ENCODE assay signal across 15 cellular contexts in the genomic region with DNA sequence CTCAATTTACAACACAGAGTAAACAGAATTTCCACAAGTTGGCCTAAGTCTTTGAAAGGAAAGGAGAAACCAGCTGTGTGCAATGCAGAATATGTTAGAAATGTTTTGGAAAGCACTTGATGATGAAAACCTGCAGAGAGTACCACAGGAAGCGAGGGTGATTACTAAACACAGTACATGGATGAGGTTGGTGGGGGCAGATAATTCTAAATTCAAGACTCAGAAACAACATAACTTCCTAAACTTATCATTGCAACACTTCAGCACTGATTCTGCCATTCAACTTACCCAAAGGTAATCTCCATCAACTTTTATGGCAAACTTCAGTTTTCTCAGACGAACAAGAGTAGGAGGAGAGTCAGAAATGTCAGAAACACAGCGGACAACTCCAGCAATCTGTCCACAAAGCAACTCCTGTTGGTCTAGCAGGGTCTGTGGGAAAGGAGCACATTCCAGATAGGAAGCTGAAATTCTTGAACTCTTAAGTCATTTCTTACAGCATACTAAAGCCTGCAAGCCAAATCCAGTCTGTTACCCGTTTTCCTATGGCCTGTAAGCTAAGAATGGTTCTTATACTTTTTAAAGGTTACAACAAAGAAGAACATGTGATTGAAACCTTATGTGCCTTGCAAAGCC. TPM values are rescaled to one million over a fixed set of nuclear protein-coding genes. Genes with fewer than 3 reads are reported as not detected.
DNase-seq lines count a peak whose midpoint lies in the region; ATAC-seq, FAIRE-seq and TF ChIP-seq lines count a peak whose summit lies in the region.
"Had no signal": no experiment of that assay in that cellular context is flagged by ENCODE, and none has a peak within 500 bp of the region (broad histone marks: within the 10 kb centered on the region; RNA-seq: fewer than 3 reads in every experiment).

No MANE protein-coding gene starts in this region.

- H4K20me1 ChIP-seq in HepG2 (ENCODE audit: insufficient read depth, low read length) = no peaks in the 10 kb centered on the region

- DNase-seq in HepG2 (ENCODE audit: low spot score) (peak; percentile 32), right lobe of liver (no peak), SJCRH30 (peak; percentile 38 to 40), fibroblast of the aortic adventitia (ENCODE audit: low read depth) (peak; percentile 46), cerebellum (ENCODE audit: low spot score) (no peak), HEK293T (ENCODE audit: extremely low spot score) (no peak), substantia nigra (lab: John Stamatoyannopoulos, UW) (no peak)
- DNase-seq: activated effector memory CD4-positive, alpha-beta T cell treated with anti-CD3 and anti-CD28 coated beads, Interleukin-2, amount 50 U/mL, for 16 hours; BE2C; cortex of kidney had no signal

- peak; percentile 4 for FAIRE-seq in HepG2 (lab: Jason Lieb, UNC)

- TF ChIP-seq EP300 in HepG2 (IDR thresholded peaks at IDR 0.05; ENCODE audit: low read depth in 2 of 2, low read length in 2 of 2) = no peak
- TF ChIP-seq EP300 in HepG2 (CRISPR knock-in tag; IDR thresholded peaks at IDR 0.05; ENCODE audit: borderline replicate concordance) = no peak

- WGBS in HepG2 (ENCODE audit: low lambda C conversion rate) = 88% methylated on average over 4 of the region's 4 CpGs
- 85% methylated on average over 2 of the region's 4 CpGs for WGBS in right lobe of liver (ENCODE audit: insufficient coverage, low coverage, low lambda C conversion rate, missing lambda C conversion rate)

- no peak for TF ChIP-seq CTCF in HepG2 (CRISPR knock-in tag; IDR thresholded peaks at IDR 0.05)
- no peak for TF ChIP-seq CTCF in right lobe of liver (IDR thresholded peaks at IDR 0.05)
- TF ChIP-seq CTCF in fibroblast of the aortic adventitia (IDR thresholded peaks at IDR 0.05; ENCODE audit: insufficient read depth, low read length) = no peak

- POLR2A ChIA-PET in HepG2 (lab: Yijun Ruan, JAX) = no interaction called here
- POLR2A ChIA-PET in HEK293T (lab: Yijun Ruan, JAX) = no interaction called here

- no peak for TF ChIP-seq RAD21 in HepG2 (CRISPR knock-in tag; IDR thresholded peaks at IDR 0.05)

- CTCF ChIA-PET in HepG2 (lab: Yijun Ruan, JAX; ENCODE audit: low intra/inter-chr PET ratio, low total read pairs) = no interaction called here
- CTCF ChIA-PET in HEK293T (lab: Yijun Ruan, JAX) = no interaction called here

- H3K9me3 ChIP-seq in HepG2 (ENCODE audit: low read length) (no peaks in the 10 kb centered on the region), right lobe of liver (no peaks in the 10 kb centered on the region), SJCRH30 (replicated peaks) (no peaks in the 10 kb centered on the region)
- H3K9me3 ChIP-seq: BE2C, thoracic aorta had no signal

- H3K4me3 ChIP-seq in HepG2 (replicated peaks in 1 of 3; ENCODE audit: insufficient read depth in 1 of 3, low read depth in 2 of 3, low read length in 3 of 3) (no peak overlapping the region; a peak in 1 of 6 replicates), right lobe of liver (no peak overlapping the region), SJCRH30 (peak overlapping the region; percentile 3; the same call in 1 of the 2 replicates), fibroblast of the aortic adventitia (ENCODE audit: low read depth, low read length) (no peak overlapping the region)
- H3K4me3 ChIP-seq: thoracic aorta had no signal

- intact Hi-C loops in HepG2 (cut with micrococcal nuclease; ENCODE audit: unreplicated experiment) (loop anchor here (5.0 kb wide), 1 partner anchor 35 kb away; a partner anchor contains a TSS), right lobe of liver (cut with DNase I) (no loop called here)

- peak overlapping the region; percentile 8 for H3K27ac ChIP-seq in HepG2 (ENCODE audit: extremely low read length, insufficient read depth, low read length)
- H3K27ac ChIP-seq in right lobe of liver = no peak overlapping the region
- H3K27ac ChIP-seq in SJCRH30 = peak overlapping the region; percentile 79
- H3K27ac ChIP-seq in substantia nigra (ENCODE audit: low read depth, low read length, poor library complexity, severe bottlenecking) = no peak overlapping the region
- H3K27ac ChIP-seq: KMS-11, RWPE1, thoracic aorta had no signal

- ATAC-seq in HepG2 (no peak), right lobe of liver (no peak), GM18909 (IDR thresholded peaks at IDR 0.05; ENCODE audit: poor library complexity, unreplicated experiment) (no peak)
- ATAC-seq: WTC11 had no signal

- in situ Hi-C loops in HepG2 (cut with HindIII; ENCODE audit: extremely low pct_ligation_motif_present, low pct_unique_long_range_greater_than_20kb) = no loop called here

- H3K4me1 ChIP-seq in HepG2 (ENCODE audit: insufficient read depth, low read length) (peaks cover 51% of the 10 kb centered on the region), right lobe of liver (peaks cover 0 to 22% (median 10%) of the 10 kb centered on the region in 4 donors), SJCRH30 (peaks cover 39% of the 10 kb centered on the region)
- H3K4me1 ChIP-seq: BE2C had no signal

- no TSS peak for BruUV-seq in HepG2 (replicated peaks; lab: Mats Ljungman, UMichigan)

- no peak overlapping the region; the same call in 1 of the 2 replicates for H3K9ac ChIP-seq in HepG2 (ENCODE audit: insufficient read depth, low read depth, low read length)
- H3K9ac ChIP-seq: KMS-11 had no signal

- H3K27me3 ChIP-seq in HepG2 (ENCODE audit: control insufficient read depth in 1 of 2, insufficient read depth in 2 of 2, low read length in 2 of 2) = no peaks in the 10 kb centered on the region
- H3K27me3 ChIP-seq in right lobe of liver = no peaks in the 10 kb centered on the region
- no peaks in the 10 kb centered on the region for H3K27me3 ChIP-seq in SJCRH30
- H3K27me3 ChIP-seq: BE2C had no signal

- peak overlapping the region; percentile 26; the same call in 1 of the 2 replicates for H3K4me2 ChIP-seq in HepG2 (ENCODE audit: low read depth, low read length)
- H3K4me2 ChIP-seq: KMS-11 had no signal

- H3K79me2 ChIP-seq in HepG2 (ENCODE audit: insufficient read depth, low read length) = peaks cover 65% of the 10 kb centered on the region

- TF ChIP-seq POLR2A in HepG2 (IDR thresholded peaks at IDR 0.05; ENCODE audit: insufficient read depth in 1 of 2, low read depth in 2 of 2, low read length in 2 of 2) (no peak), right lobe of liver (IDR thresholded peaks at IDR 0.05) (no peak)

- H2AFZ ChIP-seq in HepG2 (ENCODE audit: low read length) = no peak overlapping the region

- H3K36me3 ChIP-seq in HepG2 (replicated peaks in 1 of 2; ENCODE audit: control insufficient read depth in 1 of 2, insufficient read depth in 2 of 2, low read length in 2 of 2) = peaks cover 1 to 45% of the 10 kb centered on the region in 2 experiments; a peak in 4 of 5 replicates
- H3K36me3 ChIP-seq in right lobe of liver = peaks cover 2 to 50% (median 16%) of the 10 kb centered on the region in 4 donors
- peaks cover 7% of the 10 kb centered on the region for H3K36me3 ChIP-seq in SJCRH30

RNA-seq across cellular contexts. Expression of a gene that starts 6.8 kb away (rescaled TPM):
- total RNA-seq in HepG2 (2016; rRNA removed; fragmentation: Illumina TruSeq; extraction: Trizol) = 29.7 and 34.0 TPM in 2 replicates
- 6.1 and 12.7 TPM in 2 replicates for total RNA-seq in HepG2 (2016; cell fraction: cytosol; rRNA removed; fragmentation: Illumina TruSeq; extraction: Trizol; ENCODE audit: low read depth)
- 28.2 and 33.4 TPM in 2 replicates for total RNA-seq in HepG2 (2016; cell fraction: insoluble cytoplasmic fraction; rRNA removed; fragmentation: Illumina TruSeq; extraction: Trizol)
- total RNA-seq in HepG2 (2016; cell fraction: membrane; rRNA removed; fragmentation: Illumina TruSeq; extraction: Trizol) = 12.8 and 13.4 TPM in 2 replicates
- total RNA-seq in HepG2 (2016; cell fraction: nucleus; rRNA removed; fragmentation: Illumina TruSeq; extraction: Trizol) = 47.5 and 51.3 TPM in 2 replicates
- polyA plus RNA-seq in HepG2 (2011; rRNA removed) = 27.4 and 28.0 TPM in 2 replicates
- polyA plus RNA-seq in HepG2 (2011; cell fraction: cytosol; rRNA removed) = 14.0 and 16.9 TPM in 2 replicates
- 114 and 121 TPM in 2 replicates for polyA plus RNA-seq in HepG2 (2011; cell fraction: nucleus; rRNA removed)
- 20.2 and 21.3 TPM in 2 replicates for polyA plus RNA-seq in HepG2 (2012)
- 2.0 TPM in 2 replicates for polyA plus RNA-seq in HepG2 (2016; cell fraction: cytosol; fragmentation: Illumina TruSeq; extraction: Trizol; ENCODE audit: low read depth)
- 14.9 and 19.8 TPM in 2 replicates for polyA plus RNA-seq in HepG2 (2016; cell fraction: insoluble cytoplasmic fraction; fragmentation: Illumina TruSeq; extraction: Trizol; ENCODE audit: low read depth)
- polyA plus RNA-seq in HepG2 (2016; cell fraction: membrane; fragmentation: Illumina TruSeq; extraction: Trizol; ENCODE audit: low read depth) = 4.4 and 5.3 TPM in 2 replicates
- polyA plus RNA-seq in HepG2 (2016; cell fraction: nucleus; fragmentation: Illumina TruSeq; extraction: Trizol; ENCODE audit: insufficient read depth, low read depth) = 67.8 and 71.6 TPM in 2 replicates
- 18.5 and 40.6 TPM in 2 replicates for polyA minus RNA-seq in HepG2 (2011; rRNA and poly(A)+ RNA removed; ENCODE audit: low replicate concordance)
- 9.3 and 10.6 TPM in 2 replicates for polyA minus RNA-seq in HepG2 (2011; cell fraction: cytosol; rRNA and poly(A)+ RNA removed)
- polyA minus RNA-seq in HepG2 (2011; cell fraction: nucleus; rRNA and poly(A)+ RNA removed) = 61.7 and 71.9 TPM in 2 replicates
- 10 to 100 TPM; 10.7 to 13.8 (median 12.6) TPM for total RNA-seq in right lobe of liver
- 19.9 and 28.1 TPM in 2 replicates for total RNA-seq in SJCRH30 (2014; rRNA removed; shearing (Covaris generic))
- 38.5 and 72.4 TPM in 2 replicates for total RNA-seq in fibroblast of the aortic adventitia (ENCODE audit: low replicate concordance)
- total RNA-seq in cerebellum = 37.7 TPM

RNA-seq across cellular contexts. Expression of a gene that starts 6.9 kb away (rescaled TPM):
- total RNA-seq in HepG2 (2016; rRNA removed; fragmentation: Illumina TruSeq; extraction: Trizol) (36.6 and 56.5 TPM in 2 replicates), right lobe of liver (10 to 100 TPM; 11.4 to 15.2 (median 11.8) TPM), fibroblast of the aortic adventitia (ENCODE audit: low replicate concordance) (15.7 and 27.1 TPM in 2 replicates), cerebellum (14.7 TPM)
- 17.9 and 19.5 TPM in 2 replicates for total RNA-seq in HepG2 (2016; cell fraction: cytosol; rRNA removed; fragmentation: Illumina TruSeq; extraction: Trizol; ENCODE audit: low read depth)
- total RNA-seq in HepG2 (2016; cell fraction: insoluble cytoplasmic fraction; rRNA removed; fragmentation: Illumina TruSeq; extraction: Trizol) = 32.5 and 46.6 TPM in 2 replicates
- 41.5 and 47.4 TPM in 2 replicates for total RNA-seq in HepG2 (2016; cell fraction: membrane; rRNA removed; fragmentation: Illumina TruSeq; extraction: Trizol)
- total RNA-seq in HepG2 (2016; cell fraction: nucleus; rRNA removed; fragmentation: Illumina TruSeq; extraction: Trizol) = 15.6 and 20.0 TPM in 2 replicates
- polyA plus RNA-seq in HepG2 (2011; rRNA removed) = 21.8 and 22.8 TPM in 2 replicates
- polyA plus RNA-seq in HepG2 (2011; cell fraction: cytosol; rRNA removed) = 14.2 and 19.3 TPM in 2 replicates
- 6.5 and 12.7 TPM in 2 replicates for polyA plus RNA-seq in HepG2 (2011; cell fraction: nucleus; rRNA removed)
- 16.5 and 18.1 TPM in 2 replicates for polyA plus RNA-seq in HepG2 (2012)
- polyA plus RNA-seq in HepG2 (2016; cell fraction: cytosol; fragmentation: Illumina TruSeq; extraction: Trizol; ENCODE audit: low read depth) = 38.8 and 45.5 TPM in 2 replicates
- polyA plus RNA-seq in HepG2 (2016; cell fraction: insoluble cytoplasmic fraction; fragmentation: Illumina TruSeq; extraction: Trizol; ENCODE audit: low read depth) = 54.6 and 54.9 TPM in 2 replicates
- polyA plus RNA-seq in HepG2 (2016; cell fraction: membrane; fragmentation: Illumina TruSeq; extraction: Trizol; ENCODE audit: low read depth) = 41.2 and 47.5 TPM in 2 replicates
- polyA plus RNA-seq in HepG2 (2016; cell fraction: nucleus; fragmentation: Illumina TruSeq; extraction: Trizol; ENCODE audit: insufficient read depth, low read depth) = 23.9 and 26.3 TPM in 2 replicates
- 13.6 and 15.2 TPM in 2 replicates for polyA minus RNA-seq in HepG2 (2011; rRNA and poly(A)+ RNA removed; ENCODE audit: low replicate concordance)
- 8.6 and 10.8 TPM in 2 replicates for polyA minus RNA-seq in HepG2 (2011; cell fraction: cytosol; rRNA and poly(A)+ RNA removed)
- 14.0 and 18.3 TPM in 2 replicates for polyA minus RNA-seq in HepG2 (2011; cell fraction: nucleus; rRNA and poly(A)+ RNA removed)
- total RNA-seq in SJCRH30 (2014; rRNA removed; shearing (Covaris generic)) = 14.4 and 17.8 TPM in 2 replicates

RNA-seq across cellular contexts. Expression of a gene that starts 35.5 kb away (rescaled TPM):
- total RNA-seq in HepG2 (2016; rRNA removed; fragmentation: Illumina TruSeq; extraction: Trizol) = 20.8 and 22.8 TPM in 2 replicates
- 2.5 and 2.8 TPM in 2 replicates for total RNA-seq in HepG2 (2016; cell fraction: cytosol; rRNA removed; fragmentation: Illumina TruSeq; extraction: Trizol; ENCODE audit: low read depth)
- 20.2 and 22.6 TPM in 2 replicates for total RNA-seq in HepG2 (2016; cell fraction: insoluble cytoplasmic fraction; rRNA removed; fragmentation: Illumina TruSeq; extraction: Trizol)
- total RNA-seq in HepG2 (2016; cell fraction: membrane; rRNA removed; fragmentation: Illumina TruSeq; extraction: Trizol) = 4.9 and 5.7 TPM in 2 replicates
- total RNA-seq in HepG2 (2016; cell fraction: nucleus; rRNA removed; fragmentation: Illumina TruSeq; extraction: Trizol) = 17.0 and 24.6 TPM in 2 replicates
- 15.4 and 18.4 TPM in 2 replicates for polyA plus RNA-seq in HepG2 (2011; rRNA removed)
- polyA plus RNA-seq in HepG2 (2011; cell fraction: cytosol; rRNA removed) = 11.9 and 14.9 TPM in 2 replicates
- polyA plus RNA-seq in HepG2 (2011; cell fraction: nucleus; rRNA removed) = 19.7 and 24.6 TPM in 2 replicates
- polyA plus RNA-seq in HepG2 (2012) = 11.8 and 16.2 TPM in 2 replicates
- polyA plus RNA-seq in HepG2 (2016; cell fraction: cytosol; fragmentation: Illumina TruSeq; extraction: Trizol; ENCODE audit: low read depth) = 0.94 and 1.1 TPM in 2 replicates
- polyA plus RNA-seq in HepG2 (2016; cell fraction: insoluble cytoplasmic fraction; fragmentation: Illumina TruSeq; extraction: Trizol; ENCODE audit: low read depth) = 16.1 and 16.3 TPM in 2 replicates
- 1.7 and 2.2 TPM in 2 replicates for polyA plus RNA-seq in HepG2 (2016; cell fraction: membrane; fragmentation: Illumina TruSeq; extraction: Trizol; ENCODE audit: low read depth)
- polyA plus RNA-seq in HepG2 (2016; cell fraction: nucleus; fragmentation: Illumina TruSeq; extraction: Trizol; ENCODE audit: insufficient read depth, low read depth) = 22.2 and 27.8 TPM in 2 replicates
- polyA minus RNA-seq in HepG2 (2011; rRNA and poly(A)+ RNA removed; ENCODE audit: low replicate concordance) = 32.9 and 35.2 TPM in 2 replicates
- 11.9 and 15.1 TPM in 2 replicates for polyA minus RNA-seq in HepG2 (2011; cell fraction: cytosol; rRNA and poly(A)+ RNA removed)
- polyA minus RNA-seq in HepG2 (2011; cell fraction: nucleus; rRNA and poly(A)+ RNA removed) = 30.3 and 31.2 TPM in 2 replicates
- total RNA-seq in right lobe of liver = 10 to 100 TPM; 17.0 to 24.1 (median 21.6) TPM
- total RNA-seq in SJCRH30 (2014; rRNA removed; shearing (Covaris generic)) = 23.4 and 26.8 TPM in 2 replicates
- 25.4 and 45.7 TPM in 2 replicates for total RNA-seq in fibroblast of the aortic adventitia (ENCODE audit: low replicate concordance)
- total RNA-seq in cerebellum = 22.8 TPM

RNA-seq across cellular contexts. Expression of a gene that starts 47.8 kb away (rescaled TPM):
- 0.04 TPM in 1 of 2 replicates, not detected in the other for total RNA-seq in HepG2 (2016; rRNA removed; fragmentation: Illumina TruSeq; extraction: Trizol)
- not detected in 2 replicates for total RNA-seq in HepG2 (2016; cell fraction: cytosol; rRNA removed; fragmentation: Illumina TruSeq; extraction: Trizol; ENCODE audit: low read depth)
- total RNA-seq in HepG2 (2016; cell fraction: insoluble cytoplasmic fraction; rRNA removed; fragmentation: Illumina TruSeq; extraction: Trizol) = 0.06 TPM in 1 of 2 replicates, not detected in the other
- total RNA-seq in HepG2 (2016; cell fraction: membrane; rRNA removed; fragmentation: Illumina TruSeq; extraction: Trizol) = 0.06 TPM in 1 of 2 replicates, not detected in the other
- total RNA-seq in HepG2 (2016; cell fraction: nucleus; rRNA removed; fragmentation: Illumina TruSeq; extraction: Trizol) = 0.09 TPM in 1 of 2 replicates, not detected in the other
- polyA plus RNA-seq in HepG2 (2011; rRNA removed) = 0.04 TPM in 2 replicates
- polyA plus RNA-seq in HepG2 (2011; cell fraction: cytosol; rRNA removed) = 0.03 and 0.04 TPM in 2 replicates
- 0.05 TPM in 2 replicates for polyA plus RNA-seq in HepG2 (2011; cell fraction: nucleus; rRNA removed)
- 0.13 and 0.28 TPM in 2 replicates for polyA plus RNA-seq in HepG2 (2012)
- 0.03 TPM in 1 of 2 replicates, not detected in the other for polyA plus RNA-seq in HepG2 (2016; cell fraction: cytosol; fragmentation: Illumina TruSeq; extraction: Trizol; ENCODE audit: low read depth)
- polyA plus RNA-seq in HepG2 (2016; cell fraction: insoluble cytoplasmic fraction; fragmentation: Illumina TruSeq; extraction: Trizol; ENCODE audit: low read depth) = not detected in 2 replicates
- not detected in 2 replicates for polyA plus RNA-seq in HepG2 (2016; cell fraction: membrane; fragmentation: Illumina TruSeq; extraction: Trizol; ENCODE audit: low read depth)
- polyA plus RNA-seq in HepG2 (2016; cell fraction: nucleus; fragmentation: Illumina TruSeq; extraction: Trizol; ENCODE audit: insufficient read depth, low read depth) = not detected in 2 replicates
- polyA minus RNA-seq in HepG2 (2011; rRNA and poly(A)+ RNA removed; ENCODE audit: low replicate concordance) = 0.05 TPM in 1 of 2 replicates, not detected in the other
- polyA minus RNA-seq in HepG2 (2011; cell fraction: cytosol; rRNA and poly(A)+ RNA removed) = not detected in 2 replicates
- not detected in 2 replicates for polyA minus RNA-seq in HepG2 (2011; cell fraction: nucleus; rRNA and poly(A)+ RNA removed)
- under 1 TPM in 3 of 6 experiments, not detected in 3; 0.07 to 0.38 (median 0.12) TPM for total RNA-seq in right lobe of liver
- 3.5 and 4.0 TPM in 2 replicates for total RNA-seq in SJCRH30 (2014; rRNA removed; shearing (Covaris generic))
- total RNA-seq in fibroblast of the aortic adventitia (ENCODE audit: low replicate concordance) = 2.9 and 4.2 TPM in 2 replicates
- 6.7 TPM for total RNA-seq in cerebellum

Comparison
In these comparisons a context has a peak if more than half of its experiments do, and no peak if none do; other contexts are left out.
1. DNase-seq: peak in HepG2 (single experiment), SJCRH30 (2 of 2) and fibroblast of the aortic adventitia (single experiment); none in right lobe of liver (0 of 3), cerebellum (single experiment), HEK293T (single experiment) and substantia nigra (0 of 49).
2. H3K27ac ChIP-seq: peak in HepG2 (single experiment) and SJCRH30 (single experiment); none in right lobe of liver (0 of 3) and substantia nigra (single experiment).